ENCODE assay signal across 13 cellular contexts in the genomic region with DNA sequence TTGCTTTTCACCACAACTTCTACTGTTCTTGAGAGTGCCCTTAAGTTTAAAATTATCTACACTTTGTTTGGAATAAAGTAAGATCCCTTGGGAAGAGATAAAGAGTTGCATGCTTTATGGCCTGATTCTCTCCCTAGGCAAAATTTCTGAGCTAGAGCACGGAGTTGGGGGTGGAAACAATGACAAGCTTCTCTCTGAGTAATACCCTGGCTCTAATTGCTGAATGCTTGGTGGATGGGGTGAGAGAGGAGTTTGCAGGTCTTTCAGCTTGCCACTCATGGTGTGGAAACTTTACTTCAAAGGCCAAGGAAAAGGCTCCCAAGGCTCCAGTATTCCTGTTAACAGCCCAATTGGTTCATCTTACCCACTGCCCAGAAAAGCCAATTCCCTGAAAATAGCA. TPM values are rescaled to one million over a fixed set of nuclear protein-coding genes. Genes with fewer than 3 reads are reported as not detected.
DNase-seq lines count a peak whose midpoint lies in the region; ATAC-seq and TF ChIP-seq lines count a peak whose summit lies in the region.
"Had no signal": no experiment of that assay in that cellular context is flagged by ENCODE, and none has a peak within 500 bp of the region (broad histone marks: within the 10 kb centered on the region; RNA-seq: fewer than 3 reads in every experiment).

No MANE protein-coding gene starts in this region.

- peaks cover 56% of the 10 kb centered on the region for H3K4me1 Mint-ChIP-seq in activated T-cell treated with anti-CD3 and anti-CD28 coated beads, Interleukin-2, amount 50 U/mL, for 24 hours (ENCODE audit: low read depth)
- H3K4me1 Mint-ChIP-seq in activated B cell treated with CpG ODN at 0.5 μM for 24 hours = peaks cover 55% of the 10 kb centered on the region
- H3K4me1 Mint-ChIP-seq in stimulated activated effector memory CD8-positive, alpha-beta T cell treated with anti-CD3 and anti-CD28 coated beads, Interleukin-12 subunit alpha, Interleukin-12 subunit beta, amount 100 ng/mL, for 72 hours = peaks cover 49% of the 10 kb centered on the region

- ATAC-seq in activated B cell treated with CpG ODN at 0.5 μM for 24 hours (ENCODE audit: low read depth) = no peak
- peak; percentile 56 for ATAC-seq in stimulated activated effector memory CD8-positive, alpha-beta T cell treated with anti-CD3 and anti-CD28 coated beads, Interleukin-12 subunit alpha, Interleukin-12 subunit beta, amount 100 ng/mL, for 72 hours
- no peak for ATAC-seq in HG03342 (IDR thresholded peaks at IDR 0.05; ENCODE audit: unreplicated experiment)
- ATAC-seq: esophagus mucosa, right lobe of liver had no signal

- DNase-seq in activated T-cell treated with anti-CD3 and anti-CD28 coated beads, Interleukin-2, amount 50 U/mL, for 24 hours = no peak
- DNase-seq in activated T-cell treated with anti-CD3 and anti-CD28 coated beads, Interleukin-2, amount 50 U/mL, for 48 hours = no peak
- no peak for DNase-seq in activated B cell treated with CpG ODN at 0.5 μM for 24 hours
- DNase-seq in choroid plexus epithelial cell (ENCODE audit: low read depth) = peak; percentile 35
- DNase-seq in stimulated activated effector memory CD8-positive, alpha-beta T cell treated with anti-CD3 and anti-CD28 coated beads, Interleukin-12 subunit alpha, Interleukin-12 subunit beta, amount 100 ng/mL, for 72 hours (ENCODE audit: low spot score in 2 of 2) = no peak
- no peak for DNase-seq in stomach
- DNase-seq in GM19240 (ENCODE audit: insufficient read length, low spot score) = no peak
- DNase-seq: immature natural killer cell, Karpas-422, right lobe of liver had no signal

- no peaks in the 10 kb centered on the region for H3K4me1 ChIP-seq in stomach
- H3K4me1 ChIP-seq: breast epithelium, right lobe of liver had no signal

- H3K27ac ChIP-seq in stomach = no peak overlapping the region
- H3K27ac ChIP-seq: breast epithelium, right lobe of liver had no signal

- H3K27me3 Mint-ChIP-seq in activated T-cell treated with anti-CD3 and anti-CD28 coated beads, Interleukin-2, amount 50 U/mL, for 24 hours = no peaks in the 10 kb centered on the region
- H3K27me3 Mint-ChIP-seq in activated B cell treated with CpG ODN at 0.5 μM for 24 hours = no peaks in the 10 kb centered on the region

- no peak overlapping the region for H3K4me3 ChIP-seq in choroid plexus epithelial cell (ENCODE audit: low read depth, low read length)
- no peak overlapping the region for H3K4me3 ChIP-seq in stomach
- H3K4me3 ChIP-seq: breast epithelium, right lobe of liver had no signal

- H3K27ac Mint-ChIP-seq in activated T-cell treated with anti-CD3 and anti-CD28 coated beads, Interleukin-2, amount 50 U/mL, for 24 hours = peak overlapping the region; percentile 92
- H3K27ac Mint-ChIP-seq in activated B cell treated with CpG ODN at 0.5 μM for 24 hours = peak overlapping the region; percentile 96
- peak overlapping the region; percentile 87 for H3K27ac Mint-ChIP-seq in stimulated activated effector memory CD8-positive, alpha-beta T cell treated with anti-CD3 and anti-CD28 coated beads, Interleukin-12 subunit alpha, Interleukin-12 subunit beta, amount 100 ng/mL, for 72 hours

- no peaks in the 10 kb centered on the region for H3K36me3 Mint-ChIP-seq in activated T-cell treated with anti-CD3 and anti-CD28 coated beads, Interleukin-2, amount 50 U/mL, for 24 hours (ENCODE audit: low read depth)
- no peaks in the 10 kb centered on the region for H3K36me3 Mint-ChIP-seq in activated B cell treated with CpG ODN at 0.5 μM for 24 hours (ENCODE audit: low read depth)
- no peaks in the 10 kb centered on the region for H3K36me3 Mint-ChIP-seq in stimulated activated effector memory CD8-positive, alpha-beta T cell treated with anti-CD3 and anti-CD28 coated beads, Interleukin-12 subunit alpha, Interleukin-12 subunit beta, amount 100 ng/mL, for 72 hours
- H3K36me3 Mint-ChIP-seq: immature natural killer cell had no signal

- intact Hi-C loops in activated B cell treated with CpG ODN at 0.5 μM for 24 hours (cut with micrococcal nuclease) (no loop called here), stomach (cut with DNase I; ENCODE audit: low total_unique reads) (no loop called here)

- no peak for TF ChIP-seq POLR2A in stomach (IDR thresholded peaks at IDR 0.05)

- TF ChIP-seq CTCF in activated B cell treated with CpG ODN at 0.5 μM for 24 hours (IDR thresholded peaks at IDR 0.05) (no peak), choroid plexus epithelial cell (conservative IDR thresholded peaks at IDR 0.05; ENCODE audit: low read depth, low read length) (no peak), stomach (IDR thresholded peaks at IDR 0.05) (no peak)

- no peaks in the 10 kb centered on the region for H3K9me3 ChIP-seq in stomach
- H3K9me3 ChIP-seq: breast epithelium, right lobe of liver had no signal

- CTCF ChIA-PET in activated B cell treated with CpG ODN at 0.5 μM for 24 hours (lab: Charles Lee) = interaction anchor here (0.9 to 4.3 kb wide), 5 partner anchors 12 to 98 kb away, joined by 4 to 65 read pairs (median 7); partner anchors contain the start of gene ANTXR2

- H3K4me3 Mint-ChIP-seq in activated T-cell treated with anti-CD3 and anti-CD28 coated beads, Interleukin-2, amount 50 U/mL, for 24 hours = no peak overlapping the region
- no peak overlapping the region for H3K4me3 Mint-ChIP-seq in activated B cell treated with CpG ODN at 0.5 μM for 24 hours
- H3K4me3 Mint-ChIP-seq in stimulated activated effector memory CD8-positive, alpha-beta T cell treated with anti-CD3 and anti-CD28 coated beads, Interleukin-12 subunit alpha, Interleukin-12 subunit beta, amount 100 ng/mL, for 72 hours = peak overlapping the region; percentile 51

- no peaks in the 10 kb centered on the region for H3K36me3 ChIP-seq in stomach
- H3K36me3 ChIP-seq: breast epithelium, right lobe of liver had no signal

- H3K9me3 Mint-ChIP-seq in activated T-cell treated with anti-CD3 and anti-CD28 coated beads, Interleukin-2, amount 50 U/mL, for 24 hours = peaks cover 4% of the 10 kb centered on the region
- H3K9me3 Mint-ChIP-seq in activated B cell treated with CpG ODN at 0.5 μM for 24 hours = no peaks in the 10 kb centered on the region
- no peaks in the 10 kb centered on the region for H3K9me3 Mint-ChIP-seq in stimulated activated effector memory CD8-positive, alpha-beta T cell treated with anti-CD3 and anti-CD28 coated beads, Interleukin-12 subunit alpha, Interleukin-12 subunit beta, amount 100 ng/mL, for 72 hours
- H3K9me3 Mint-ChIP-seq: immature natural killer cell had no signal

- no peaks in the 10 kb centered on the region for H3K27me3 ChIP-seq in stomach
- H3K27me3 ChIP-seq: breast epithelium had no signal

- POLR2A ChIA-PET in activated B cell treated with CpG ODN at 0.5 μM for 24 hours (lab: Charles Lee) = interaction anchor here (1.2 to 4.1 kb wide), 4 partner anchors 11 to 33 kb away, joined by 3 to 85 read pairs (median 8); no protein-coding TSS in a partner anchor

- no peak for TF ChIP-seq EP300 in stomach (IDR thresholded peaks at IDR 0.05)

- WGBS in stomach, 5 donors = 63 to 84% (median 70%) methylated on average over 1 of the region's 1 CpG

RNA-seq across cellular contexts. Expression of gene PRDM8, which starts 26.1 kb away (rescaled TPM):
- total RNA-seq in activated B cell treated with CpG ODN at 0.5 μM for 24 hours (9.0 and 11.6 TPM in 2 replicates), stomach (10 to 100 TPM in 1 of 5 donors, 1 to 10 TPM in 3, not detected in 1; 1.6 to 22.8 (median 4.6) TPM)
- polyA plus RNA-seq in stomach = 1 to 10 TPM; 2.4 to 2.9 (median 2.5) TPM
